Comparison of ENCODE assay signal across 20 cellular contexts in genomic region chr1:116161390-116161789, GRCh38. TPM values are rescaled to one million over a fixed set of nuclear protein-coding genes. Genes with fewer than 3 reads are reported as not detected.
"Had no signal": no experiment of that assay in that cellular context is flagged by ENCODE, and none has a peak within 500 bp of the region (broad histone marks: within the 10 kb centered on the region; RNA-seq: fewer than 3 reads in every experiment).

No MANE protein-coding gene starts in this region.

- H3K36me3 ChIP-seq: SJSA1 had no signal

- H3K4me3 ChIP-seq: SJSA1, SK-N-MC had no signal

- H3K9me3 ChIP-seq: SJSA1 had no signal

- H3K27ac ChIP-seq: KMS-11, SJSA1, SK-N-MC had no signal

- DNase-seq: IMR-90, Kasumi-1, MM.1S, NCI-H1092 treated with DMSO at 0.1 percent for 48 hours, NCI-H1436, NCI-H187, NCI-H2029, NCI-H2081 treated with DMSO at 0.1 percent for 48 hours, NCI-H2171, NCI-H226, NCI-H510A, NCI-H524 treated with DMSO at 0.1 percent for 48 hours, NCI-H774, Right ventricle myocardium superior, RPMI8226, SIG-M5 had no signal

- H3K4me1 ChIP-seq: SJSA1 had no signal

- H3K9ac ChIP-seq: KMS-11 had no signal

RNA-seq across cellular contexts. Expression of gene MAB21L3, which starts 50.2 kb away (rescaled TPM):
- total RNA-seq: HT-29, IMR-90, Right ventricle myocardium superior, SJSA1 had no signal
- polyA plus RNA-seq: IMR-90 had no signal
